ENCODE assay signal across 1 cellular context in genomic region chr2:63811063-63811462, GRCh38.
TF ChIP-seq lines count a peak whose summit lies in the region.

No MANE protein-coding gene starts in this region.

TF ChIP-seq in K562, 482 proteins besides CTCF, POLR2A, EP300 and RAD21 (continued from another document):
- no peak for TF ChIP-seq ZNF655 (CRISPR knock-in tag; IDR thresholded peaks at IDR 0.05)
- TF ChIP-seq HMG20A (CRISPR knock-in tag; conservative IDR thresholded peaks at IDR 0.05), result no peak
- no peak for TF ChIP-seq ZBTB33 (CRISPR knock-in tag; IDR thresholded peaks at IDR 0.05)
- no peak for TF ChIP-seq JUNB (CRISPR knock-in tag; conservative IDR thresholded peaks at IDR 0.05)
- no peak for TF ChIP-seq MEF2D (tag; conservative IDR thresholded peaks at IDR 0.05; ENCODE audit: low read depth)
- no peak for TF ChIP-seq ZNF318 (IDR thresholded peaks at IDR 0.05; ENCODE audit: borderline replicate concordance in 1 of 2, low read depth in 1 of 2)
- no peak for TF ChIP-seq POU5F1 (IDR thresholded peaks at IDR 0.05; ENCODE audit: borderline replicate concordance, low read depth, low read length, partially characterized antibody)
- no peak for TF ChIP-seq ZNF197 (CRISPR knock-in tag; IDR thresholded peaks at IDR 0.05; ENCODE audit: low read depth)
- TF ChIP-seq NFE2L1 (tag; IDR thresholded peaks at IDR 0.05; ENCODE audit: borderline replicate concordance, low read depth), result no peak
- TF ChIP-seq TRIM28 (IDR thresholded peaks at IDR 0.05), result no peak
- no peak for TF ChIP-seq FOS (IDR thresholded peaks at IDR 0.05; ENCODE audit: extremely low read depth, insufficient read length)
- no peak for TF ChIP-seq CBX5 (IDR thresholded peaks at IDR 0.05; ENCODE audit: borderline replicate concordance, low read depth)
- no peak for TF ChIP-seq YBX1 (IDR thresholded peaks at IDR 0.05)
- TF ChIP-seq ZNF507 (tag; conservative IDR thresholded peaks at IDR 0.05), result no peak
